Comparison of ENCODE assay signal across 8 cellular contexts in the genomic region with DNA sequence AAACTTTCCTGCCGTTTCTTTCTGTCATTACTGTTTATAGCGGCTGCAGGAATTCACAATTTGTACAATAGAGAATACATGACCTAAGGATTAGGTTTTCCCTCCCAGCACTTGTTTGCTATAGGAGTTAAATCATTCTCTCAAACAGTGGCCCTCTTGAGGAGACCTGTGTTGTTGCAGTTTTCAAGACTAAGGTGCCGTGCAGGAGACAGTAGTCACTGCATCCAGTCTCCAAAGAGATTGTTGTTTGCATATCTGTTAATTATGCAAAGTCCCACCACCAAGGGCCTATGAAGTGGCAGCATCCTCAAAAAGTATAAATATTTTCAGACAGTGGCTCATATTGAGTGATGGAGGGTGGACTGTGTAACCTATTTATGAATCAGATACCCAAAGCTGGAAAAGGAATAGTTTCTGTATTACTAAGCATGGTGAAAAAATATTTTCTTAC. TPM values are rescaled to one million over a fixed set of nuclear protein-coding genes. Genes with fewer than 3 reads are reported as not detected.
DNase-seq lines count a peak whose midpoint lies in the region; TF ChIP-seq lines count a peak whose summit lies in the region.

No MANE protein-coding gene starts in this region.

- H3K9me3 ChIP-seq in right atrium auricular region (no peaks in the 10 kb centered on the region), skeletal muscle satellite cell (replicated peaks; ENCODE audit: low read length) (no peaks in the 10 kb centered on the region)

- no peaks in the 10 kb centered on the region for H3K9me3 Mint-ChIP-seq in activated CD4-positive, alpha-beta memory T cell treated with anti-CD3 and anti-CD28 coated beads for 36 hours

- POLR2A ChIA-PET in activated CD4-positive, alpha-beta memory T cell treated with anti-CD3 and anti-CD28 coated beads for 36 hours (lab: Charles Lee): no interaction called here

- no peak overlapping the region for H3K4me3 ChIP-seq in right atrium auricular region
- H3K4me3 ChIP-seq in skeletal muscle satellite cell (ENCODE audit: low read length): peak overlapping the region; percentile 93

- CTCF ChIA-PET in activated CD4-positive, alpha-beta memory T cell treated with anti-CD3 and anti-CD28 coated beads for 36 hours (lab: Charles Lee): interaction anchor here (1.4 kb wide), 1 partner anchor 194 kb away, joined by 7 read pairs; no protein-coding TSS in a partner anchor

- H3K4me1 ChIP-seq in right atrium auricular region (peaks cover 0 to 31% of the 10 kb centered on the region in 2 donors), skeletal muscle satellite cell (ENCODE audit: control insufficient read depth, insufficient read depth, low read length) (peaks cover 65% of the 10 kb centered on the region)

- peaks cover 51% of the 10 kb centered on the region for H3K27me3 Mint-ChIP-seq in activated CD4-positive, alpha-beta memory T cell treated with anti-CD3 and anti-CD28 coated beads for 36 hours

- peak overlapping the region; percentile 89 for H3K4me2 ChIP-seq in skeletal muscle satellite cell (ENCODE audit: low read length)

- TF ChIP-seq CTCF in GM12873 (IDR thresholded peaks at IDR 0.05; ENCODE audit: insufficient read depth, low read depth, low read length, missing control alignments): peak; percentile 35
- peak; percentile 46 to 61 for TF ChIP-seq CTCF in right atrium auricular region (IDR thresholded peaks at IDR 0.05)

- DNase-seq in AG08395 (ENCODE audit: low spot score) (peak; percentile 38), LoVo (ENCODE audit: low spot score) (peak; percentile 55), right atrium auricular region (ENCODE audit: low spot score) (no peak), occipital lobe (lab: John Stamatoyannopoulos, UW) (no peak), GM03348 (ENCODE audit: low spot score) (no peak)
- DNase-seq in activated CD4-positive, alpha-beta memory T cell treated with anti-CD3 and anti-CD28 coated beads for 36 hours: peak; percentile 27

- intact Hi-C loops in activated CD4-positive, alpha-beta memory T cell treated with anti-CD3 and anti-CD28 coated beads for 36 hours (cut with micrococcal nuclease): loop anchor here (1.0 to 10.0 kb wide), 6 partner anchors 59 to 1532 kb away; a partner anchor contains a TSS

- H3K27ac ChIP-seq in right atrium auricular region: no peak overlapping the region

- no peaks in the 10 kb centered on the region for H3K36me3 Mint-ChIP-seq in activated CD4-positive, alpha-beta memory T cell treated with anti-CD3 and anti-CD28 coated beads for 36 hours

- H3K27me3 ChIP-seq in right atrium auricular region: no peaks in the 10 kb centered on the region
- H3K27me3 ChIP-seq in skeletal muscle satellite cell (ENCODE audit: control insufficient read depth, insufficient read depth, low read length): no peaks in the 10 kb centered on the region

- peak overlapping the region; percentile 93 for H3K9ac ChIP-seq in skeletal muscle satellite cell (ENCODE audit: low read depth, low read length)

- no peak overlapping the region for H3K27ac Mint-ChIP-seq in activated CD4-positive, alpha-beta memory T cell treated with anti-CD3 and anti-CD28 coated beads for 36 hours

- no peak overlapping the region for H3K4me3 Mint-ChIP-seq in activated CD4-positive, alpha-beta memory T cell treated with anti-CD3 and anti-CD28 coated beads for 36 hours

- no peaks in the 10 kb centered on the region for H3K36me3 ChIP-seq in right atrium auricular region
- peaks cover 18% of the 10 kb centered on the region for H3K36me3 ChIP-seq in skeletal muscle satellite cell (ENCODE audit: insufficient read depth, low read length)

- H3K4me1 Mint-ChIP-seq in activated CD4-positive, alpha-beta memory T cell treated with anti-CD3 and anti-CD28 coated beads for 36 hours (ENCODE audit: low read depth): peaks cover 57% of the 10 kb centered on the region

RNA-seq across cellular contexts. Expression of a gene that starts 2.3 kb away (rescaled TPM):
- total RNA-seq in activated CD4-positive, alpha-beta memory T cell treated with anti-CD3 and anti-CD28 coated beads for 36 hours: 1 to 10 TPM; 1.9 to 2.3 TPM
- 10 to 100 TPM; 22.1 to 41.4 TPM for total RNA-seq in right atrium auricular region
- 85.2 and 87.4 TPM in 2 replicates for total RNA-seq in skeletal muscle satellite cell (2012; rRNA removed)
- total RNA-seq in occipital lobe: 11.1 TPM

Comparison
In these comparisons a context has a peak if more than half of its experiments do, and no peak if none do; other contexts are left out.
1. DNase-seq: peak in AG08395 (single experiment), LoVo (single experiment) and activated CD4-positive, alpha-beta memory T cell treated with anti-CD3 and anti-CD28 coated beads for 36 hours (single experiment); none in right atrium auricular region (single experiment), occipital lobe (single experiment) and GM03348 (single experiment).